ENCODE assay signal across 11 cellular contexts in genomic region chr14:61703342-61704129, GRCh38. TPM values are rescaled to one million over a fixed set of nuclear protein-coding genes. Genes with fewer than 3 reads are reported as not detected.
DNase-seq lines count a peak whose midpoint lies in the region; ATAC-seq and TF ChIP-seq lines count a peak whose summit lies in the region.
"Had no signal": no experiment of that assay in that cellular context is flagged by ENCODE, and none has a peak within 500 bp of the region (broad histone marks: within the 10 kb centered on the region; RNA-seq: fewer than 3 reads in every experiment).

No MANE protein-coding gene starts in this region.

- H3K27ac Mint-ChIP-seq in activated CD4-positive, alpha-beta T cell treated with anti-CD3 and anti-CD28 coated beads for 36 hours = peak overlapping the region; percentile 69
- H3K27ac Mint-ChIP-seq in osteocyte (ENCODE audit: unreplicated experiment) = peak overlapping the region; percentile 64

- no peaks in the 10 kb centered on the region for H3K27me3 Mint-ChIP-seq in activated CD4-positive, alpha-beta T cell treated with anti-CD3 and anti-CD28 coated beads for 36 hours
- H3K27me3 Mint-ChIP-seq in osteocyte (ENCODE audit: unreplicated experiment) = no peaks in the 10 kb centered on the region

- POLR2A ChIA-PET in activated CD4-positive, alpha-beta T cell treated with anti-CD3 and anti-CD28 coated beads for 36 hours (lab: Charles Lee) = interaction anchor here (0.9 to 1.6 kb wide), 3 partner anchors 9 to 192 kb away, joined by 3 to 5 read pairs (median 3); partner anchors contain the start of gene HIF1A

- H3K4me1 Mint-ChIP-seq in activated CD4-positive, alpha-beta T cell treated with anti-CD3 and anti-CD28 coated beads for 36 hours = peaks cover 82% of the 10 kb centered on the region
- H3K4me1 Mint-ChIP-seq in osteocyte (ENCODE audit: unreplicated experiment) = peaks cover 84% of the 10 kb centered on the region

- ATAC-seq in activated CD4-positive, alpha-beta T cell treated with anti-CD3 and anti-CD28 coated beads for 36 hours = peak; percentile 66
- peak; percentile 59 for ATAC-seq in HG02840 (IDR thresholded peaks at IDR 0.05; ENCODE audit: low FRiP score, unreplicated experiment)
- ATAC-seq in HG03108 (IDR thresholded peaks at IDR 0.05; ENCODE audit: unreplicated experiment) = no peak
- ATAC-seq: body of pancreas, foreskin keratinocyte had no signal

- peaks cover 63% of the 10 kb centered on the region for H3K36me3 Mint-ChIP-seq in activated CD4-positive, alpha-beta T cell treated with anti-CD3 and anti-CD28 coated beads for 36 hours (ENCODE audit: low read depth)
- H3K36me3 Mint-ChIP-seq in osteocyte (ENCODE audit: unreplicated experiment) = peaks cover under 1% of the 10 kb centered on the region

- CTCF ChIA-PET in activated CD4-positive, alpha-beta T cell treated with anti-CD3 and anti-CD28 coated beads for 36 hours (lab: Charles Lee) = interaction anchor here (0.6 to 2.0 kb wide), 8 partner anchors 11 to 246 kb away, joined by 3 to 11 read pairs (median 3); no protein-coding TSS in a partner anchor

- TF ChIP-seq CTCF in osteocyte (IDR thresholded peaks at IDR 0.05) = no peak

- no peak for DNase-seq in activated CD4-positive, alpha-beta T cell treated with anti-CD3 and anti-CD28 coated beads for 36 hours
- DNase-seq in activated CD4-positive, alpha-beta T cell treated with anti-CD3 and anti-CD28 coated beads for 1 hour = no peak
- DNase-seq in amniotic epithelial cell (ENCODE audit: low read depth) (peak; percentile 36), osteocyte (ENCODE audit: extremely low spot score, unreplicated experiment) (no peak), Kasumi-1 (lab: John Stamatoyannopoulos, UW) (no peak), DMS53 (lab: John Stamatoyannopoulos, UW) (no peak)
- DNase-seq: body of pancreas, foreskin keratinocyte, nucleus accumbens had no signal

- intact Hi-C loops in activated CD4-positive, alpha-beta T cell treated with anti-CD3 and anti-CD28 coated beads for 36 hours (cut with DNase I, micrococcal nuclease) = no loop called here

- peak overlapping the region; percentile 47 for H3K4me3 Mint-ChIP-seq in activated CD4-positive, alpha-beta T cell treated with anti-CD3 and anti-CD28 coated beads for 36 hours
- H3K4me3 Mint-ChIP-seq in osteocyte (ENCODE audit: unreplicated experiment) = no peak overlapping the region

- peaks cover under 1% of the 10 kb centered on the region for H3K9me3 Mint-ChIP-seq in activated CD4-positive, alpha-beta T cell treated with anti-CD3 and anti-CD28 coated beads for 36 hours (ENCODE audit: low read depth)
- no peaks in the 10 kb centered on the region for H3K9me3 Mint-ChIP-seq in osteocyte (ENCODE audit: unreplicated experiment)

RNA-seq across cellular contexts. Expression of gene HIF1A, which starts 8.2 kb away (rescaled TPM):
- total RNA-seq in activated CD4-positive, alpha-beta T cell treated with anti-CD3 and anti-CD28 coated beads for 36 hours = 100 to 1,000 TPM; 196 to 329 TPM
- total RNA-seq in osteocyte = 326 and 332 TPM in 2 replicates

RNA-seq across cellular contexts. Expression of gene SNAPC1, which starts 58.7 kb away (rescaled TPM):
- total RNA-seq in activated CD4-positive, alpha-beta T cell treated with anti-CD3 and anti-CD28 coated beads for 36 hours = 10 to 100 TPM; 10.5 to 11.2 TPM
- 8.9 and 9.1 TPM in 2 replicates for total RNA-seq in osteocyte
